ENCODE assay signal across 8 cellular contexts in genomic region chr22:39458443-39459083, GRCh38. TPM values are rescaled to one million over a fixed set of nuclear protein-coding genes. Genes with fewer than 3 reads are reported as not detected.
DNase-seq lines count a peak whose midpoint lies in the region; ATAC-seq, FAIRE-seq and TF ChIP-seq lines count a peak whose summit lies in the region.

No MANE protein-coding gene starts in this region.

- intact Hi-C loops in K562 (cut with micrococcal nuclease) (no loop called here), vagina (cut with DNase I) (no loop called here)

- BruUV-seq in K562 (replicated peaks; lab: Mats Ljungman, UMichigan) = TSS peak; percentile 54

- ATAC-seq in stimulated activated naive CD8-positive, alpha-beta T cell treated with anti-CD3 and anti-CD28 coated beads, Interleukin-15, amount 100 ng/mL, for 72 hours = no peak
- no peak for ATAC-seq in K562
- ATAC-seq in GM21825 (IDR thresholded peaks at IDR 0.05; ENCODE audit: unreplicated experiment) = no peak

- peak; percentile 35 for FAIRE-seq in K562 (lab: Jason Lieb, UNC)

- H3K27ac Mint-ChIP-seq in stimulated activated naive CD8-positive, alpha-beta T cell treated with anti-CD3 and anti-CD28 coated beads, Interleukin-15, Interleukin-2, amounts not matched to agents 100 ng/mL and 50 ng/mL, for 24 hours = no peak overlapping the region
- peak overlapping the region in 1 of 2 donors; percentile 54 for H3K27ac Mint-ChIP-seq in stimulated activated naive CD8-positive, alpha-beta T cell treated with anti-CD3 and anti-CD28 coated beads, Interleukin-15, amount 100 ng/mL, for 72 hours
- H3K27ac Mint-ChIP-seq in HFFc6 = no peak overlapping the region

- H3K4me1 Mint-ChIP-seq in stimulated activated naive CD8-positive, alpha-beta T cell treated with anti-CD3 and anti-CD28 coated beads, Interleukin-15, Interleukin-2, amounts not matched to agents 100 ng/mL and 50 ng/mL, for 24 hours (ENCODE audit: low read depth) = peaks cover 22% of the 10 kb centered on the region
- H3K4me1 Mint-ChIP-seq in stimulated activated naive CD8-positive, alpha-beta T cell treated with anti-CD3 and anti-CD28 coated beads, Interleukin-15, amount 100 ng/mL, for 72 hours = peaks cover 32% of the 10 kb centered on the region
- no peaks in the 10 kb centered on the region for H3K4me1 Mint-ChIP-seq in HFFc6 (ENCODE audit: low read depth)

- H3K4me1 ChIP-seq in K562 (replicated peaks in 1 of 2; ENCODE audit: control insufficient read depth in 2 of 2, insufficient read depth in 2 of 2, low read length in 2 of 2) (peaks cover 36 to 69% of the 10 kb centered on the region in 2 experiments), muscle layer of duodenum (ENCODE audit: control insufficient read depth in 1 of 2, insufficient read depth in 2 of 2, low read length in 2 of 2) (peaks cover 0 to 7% of the 10 kb centered on the region in 2 donors), vagina (peaks cover 19% of the 10 kb centered on the region)

- 67% methylated on average over 3 of the region's 10 CpGs for WGBS in K562 (ENCODE audit: insufficient coverage, low coverage, missing lambda C conversion rate)

- H3K9me3 ChIP-seq in K562 (replicated peaks; ENCODE audit: control insufficient read depth, insufficient read depth, low read depth, low read length) (no peaks in the 10 kb centered on the region), muscle layer of duodenum (ENCODE audit: control insufficient read depth in 1 of 2, low read length in 2 of 2) (no peaks in the 10 kb centered on the region), vagina (no peaks in the 10 kb centered on the region)

- H3K27me3 Mint-ChIP-seq in stimulated activated naive CD8-positive, alpha-beta T cell treated with anti-CD3 and anti-CD28 coated beads, Interleukin-15, Interleukin-2, amounts not matched to agents 100 ng/mL and 50 ng/mL, for 24 hours = peaks cover 26% of the 10 kb centered on the region
- peaks cover 51% of the 10 kb centered on the region for H3K27me3 Mint-ChIP-seq in stimulated activated naive CD8-positive, alpha-beta T cell treated with anti-CD3 and anti-CD28 coated beads, Interleukin-15, amount 100 ng/mL, for 72 hours
- peaks cover 35% of the 10 kb centered on the region for H3K27me3 Mint-ChIP-seq in HFFc6 (ENCODE audit: insufficient read depth)

- peak overlapping the region; percentile 60 for H3K4me3 Mint-ChIP-seq in stimulated activated naive CD8-positive, alpha-beta T cell treated with anti-CD3 and anti-CD28 coated beads, Interleukin-15, Interleukin-2, amounts not matched to agents 100 ng/mL and 50 ng/mL, for 24 hours
- H3K4me3 Mint-ChIP-seq in stimulated activated naive CD8-positive, alpha-beta T cell treated with anti-CD3 and anti-CD28 coated beads, Interleukin-15, amount 100 ng/mL, for 72 hours = peak overlapping the region in 1 of 2 donors; percentile 77
- H3K4me3 Mint-ChIP-seq in HFFc6 = no peak overlapping the region

- no peaks in the 10 kb centered on the region for H3K9me3 Mint-ChIP-seq in stimulated activated naive CD8-positive, alpha-beta T cell treated with anti-CD3 and anti-CD28 coated beads, Interleukin-15, Interleukin-2, amounts not matched to agents 100 ng/mL and 50 ng/mL, for 24 hours
- H3K9me3 Mint-ChIP-seq in stimulated activated naive CD8-positive, alpha-beta T cell treated with anti-CD3 and anti-CD28 coated beads, Interleukin-15, amount 100 ng/mL, for 72 hours = peaks cover 0 to 10% of the 10 kb centered on the region in 2 donors
- no peaks in the 10 kb centered on the region for H3K9me3 Mint-ChIP-seq in HFFc6

- peak overlapping the region; percentile 76 for H3K4me2 ChIP-seq in K562 (ENCODE audit: insufficient read depth, low read length)

- no peaks in the 10 kb centered on the region for H3K36me3 Mint-ChIP-seq in stimulated activated naive CD8-positive, alpha-beta T cell treated with anti-CD3 and anti-CD28 coated beads, Interleukin-15, Interleukin-2, amounts not matched to agents 100 ng/mL and 50 ng/mL, for 24 hours (ENCODE audit: low read depth)
- H3K36me3 Mint-ChIP-seq in HFFc6 (ENCODE audit: low read depth) = no peaks in the 10 kb centered on the region; the same call in 1 of the 2 replicates

- H3K79me2 ChIP-seq in K562 (ENCODE audit: control insufficient read depth, insufficient read depth, low read length) = peaks cover 49% of the 10 kb centered on the region

- in situ Hi-C loops in K562 (cut with MboI) = no loop called here

- 0 out of 2 replicates have a peak overlapping the region, but pooled peaks have one; percentile 24 for H2AFZ ChIP-seq in K562 (ENCODE audit: low read depth, low read length)

- H3K27me3 ChIP-seq in K562 (ENCODE audit: control insufficient read depth in 2 of 2, insufficient read depth in 2 of 2, low read length in 2 of 2) (no peaks in the 10 kb centered on the region), muscle layer of duodenum (ENCODE audit: low read depth, low read length) (peaks cover 18% of the 10 kb centered on the region), vagina (no peaks in the 10 kb centered on the region)

- H3K9ac ChIP-seq in K562 (ENCODE audit: insufficient read depth in 1 of 2, low read depth in 2 of 2, low read length in 2 of 2) = peak overlapping the region; percentile 68 to 93

- H4K20me1 ChIP-seq in K562 (replicated peaks; ENCODE audit: control insufficient read depth, insufficient read depth, low read length) = no peaks in the 10 kb centered on the region

- DNase-seq in stimulated activated naive CD8-positive, alpha-beta T cell treated with anti-CD3 and anti-CD28 coated beads, Interleukin-15, amount 100 ng/mL, for 72 hours = no peak
- DNase-seq in K562 (ENCODE audit: extremely low read depth in 1 of 4, low spot score in 3 of 4) (no peak), vagina (ENCODE audit: extremely low spot score in 2 of 2) (no peak), HFFc6 (no peak), islet precursor cell (no peak)

- no peak for TF ChIP-seq EP300 in K562 (IDR thresholded peaks at IDR 0.05; ENCODE audit: low read length)

- no peak for TF ChIP-seq POLR2A in K562 (conservative IDR thresholded peaks at IDR 0.05)
- TF ChIP-seq POLR2A in vagina (IDR thresholded peaks at IDR 0.05) = no peak

- POLR2A ChIA-PET in K562 (lab: Yijun Ruan, JAX) = interaction anchor here (1.1 kb wide), 1 partner anchor 66 kb away, joined by 4 read pairs; no protein-coding TSS in a partner anchor

- H3K36me3 ChIP-seq in K562 (ENCODE audit: control insufficient read depth, insufficient read depth, low read length) (no peaks in the 10 kb centered on the region), muscle layer of duodenum (ENCODE audit: control insufficient read depth in 1 of 2, insufficient read depth in 2 of 2, low read length in 2 of 2) (no peaks in the 10 kb centered on the region), vagina (no peaks in the 10 kb centered on the region)

- no peak for TF ChIP-seq RAD21 in K562 (CRISPR knock-in tag; conservative IDR thresholded peaks at IDR 0.05 in 1 of 2, IDR thresholded peaks at IDR 0.05 in 1 of 2)

- peak overlapping the region; percentile 67 for H3K27ac ChIP-seq in K562 (ENCODE audit: extremely low read depth, low read depth, low read length)
- no peak overlapping the region for H3K27ac ChIP-seq in muscle layer of duodenum (ENCODE audit: low read length)
- H3K27ac ChIP-seq in vagina = peak overlapping the region; percentile 53

- H3K9me1 ChIP-seq in K562 (ENCODE audit: control insufficient read depth, insufficient read depth, low read length) = no peaks in the 10 kb centered on the region

- no peak for TF ChIP-seq CTCF in K562 (IDR thresholded peaks at IDR 0.05 in 2 of 3, conservative IDR thresholded peaks at IDR 0.05 in 1 of 3; ENCODE audit: insufficient read depth in 2 of 3, low read depth in 1 of 3, low read length in 3 of 3)
- TF ChIP-seq CTCF in vagina (IDR thresholded peaks at IDR 0.05) = no peak
- no peak for TF ChIP-seq CTCF in HFFc6 (IDR thresholded peaks at IDR 0.05)

- CTCF ChIA-PET in K562 (lab: Yijun Ruan, JAX; ENCODE audit: low intra/inter-chr PET ratio) = no interaction called here

- H3K4me3 ChIP-seq in K562 = peak overlapping the region; percentile 59
- H3K4me3 ChIP-seq in muscle layer of duodenum (ENCODE audit: low read depth in 1 of 2, low read length in 2 of 2) = peak overlapping the region; percentile 33 to 56
- peak overlapping the region; percentile 44 to 76 for H3K4me3 ChIP-seq in vagina

RNA-seq across cellular contexts. Expression of gene MGAT3, which starts 1.8 kb away (rescaled TPM):
- total RNA-seq in K562 (2011; cell fraction: chromatin; rRNA removed; ENCODE audit: low replicate concordance) = 6.4 and 13.2 TPM in 2 replicates
- total RNA-seq in K562 (2011; cell fraction: nucleolus; rRNA removed) = 12.2 and 15.0 TPM in 2 replicates
- 10.2 and 10.6 TPM in 2 replicates for total RNA-seq in K562 (2011; cell fraction: nucleoplasm; rRNA removed)
- total RNA-seq in K562 (2014; rRNA removed) (4.6 and 5.7 TPM in 2 replicates), K562 (2014; rRNA removed; fragmentation: Illumina TruSeq; extraction: Trizol) (2.8 and 3.5 TPM in 2 replicates), K562 (2015; rRNA removed; fragmentation: Illumina TruSeq; extraction: Trizol) (4.3 and 4.6 TPM in 2 replicates), K562 (2021) (11.4 and 11.5 TPM in 2 replicates), vagina (0.98 TPM)
- polyA plus RNA-seq in K562 (2011; rRNA removed) (6.6 and 6.8 TPM in 2 replicates), K562 (2014; fragmentation: Illumina TruSeq; extraction: Trizol) (4.2 and 5.4 TPM in 2 replicates), K562 (2014; fragmentation: Nextera tagmentation; extraction: Ambion mirVana) (under 1 TPM; 0.10 to 0.18 TPM), K562 (2014; rRNA removed) (6.0 and 7.0 TPM in 2 replicates)
- polyA plus RNA-seq in K562 (2011; cell fraction: cytosol; rRNA removed) = 8.2 and 17.9 TPM in 2 replicates
- polyA plus RNA-seq in K562 (2011; cell fraction: nucleus; rRNA removed) = 6.0 and 12.6 TPM in 2 replicates
- polyA plus RNA-seq in K562 (2012) = 4.6 and 7.2 TPM in 2 replicates
- 10.3 and 15.4 TPM in 2 replicates for polyA minus RNA-seq in K562 (2011; rRNA and poly(A)+ RNA removed)
- 18.6 and 19.4 TPM in 2 replicates for polyA minus RNA-seq in K562 (2011; cell fraction: cytosol; rRNA and poly(A)+ RNA removed)
- 4.6 and 5.1 TPM in 2 replicates for polyA minus RNA-seq in K562 (2011; cell fraction: nucleus; rRNA and poly(A)+ RNA removed)
- total RNA-seq in HFFc6 (2021; fragmentation: NEBNext Ultra II Directional; extraction: Animal tissue kit (Norgen Biotek cat#: 25700)) = not detected

RNA-seq across cellular contexts. Expression of gene MIEF1, which starts 43.5 kb away (rescaled TPM):
- 31.0 and 48.3 TPM in 2 replicates for total RNA-seq in K562 (2011; cell fraction: chromatin; rRNA removed; ENCODE audit: low replicate concordance)
- total RNA-seq in K562 (2011; cell fraction: nucleolus; rRNA removed) = 30.9 and 36.7 TPM in 2 replicates
- 33.9 and 34.4 TPM in 2 replicates for total RNA-seq in K562 (2011; cell fraction: nucleoplasm; rRNA removed)
- total RNA-seq in K562 (2014; rRNA removed) (25.5 and 28.3 TPM in 2 replicates), K562 (2014; rRNA removed; fragmentation: Illumina TruSeq; extraction: Trizol) (28.6 and 29.0 TPM in 2 replicates), K562 (2015; rRNA removed; fragmentation: Illumina TruSeq; extraction: Trizol) (26.8 and 27.1 TPM in 2 replicates), K562 (2021) (51.8 and 54.3 TPM in 2 replicates), vagina (18.9 TPM)
- polyA plus RNA-seq in K562 (2011; rRNA removed) (20.0 and 21.7 TPM in 2 replicates), K562 (2014; fragmentation: Illumina TruSeq; extraction: Trizol) (37.7 and 40.8 TPM in 2 replicates), K562 (2014; fragmentation: Nextera tagmentation; extraction: Ambion mirVana) (10 to 100 TPM; 10.9 to 13.1 TPM), K562 (2014; rRNA removed) (23.6 and 29.1 TPM in 2 replicates)
- polyA plus RNA-seq in K562 (2011; cell fraction: cytosol; rRNA removed) = 23.2 and 29.6 TPM in 2 replicates
- 13.3 and 18.3 TPM in 2 replicates for polyA plus RNA-seq in K562 (2011; cell fraction: nucleus; rRNA removed)
- 23.3 and 33.4 TPM in 2 replicates for polyA plus RNA-seq in K562 (2012)
- 31.6 and 37.3 TPM in 2 replicates for polyA minus RNA-seq in K562 (2011; rRNA and poly(A)+ RNA removed)
- 23.3 and 24.0 TPM in 2 replicates for polyA minus RNA-seq in K562 (2011; cell fraction: cytosol; rRNA and poly(A)+ RNA removed)
- 13.6 and 15.8 TPM in 2 replicates for polyA minus RNA-seq in K562 (2011; cell fraction: nucleus; rRNA and poly(A)+ RNA removed)
- 10 to 100 TPM; 26.4 to 32.8 (median 28.7) TPM for total RNA-seq in HFFc6 (2021; fragmentation: NEBNext Ultra II Directional; extraction: Animal tissue kit (Norgen Biotek cat#: 25700))

RNA-seq across cellular contexts. Expression of gene TAB1, which starts 59.0 kb away (rescaled TPM):
- total RNA-seq in K562 (2011; cell fraction: chromatin; rRNA removed; ENCODE audit: low replicate concordance) = 16.6 and 38.2 TPM in 2 replicates
- 29.9 and 30.0 TPM in 2 replicates for total RNA-seq in K562 (2011; cell fraction: nucleolus; rRNA removed)
- total RNA-seq in K562 (2011; cell fraction: nucleoplasm; rRNA removed) = 13.2 and 22.5 TPM in 2 replicates
- total RNA-seq in K562 (2014; rRNA removed) (9.5 and 14.7 TPM in 2 replicates), K562 (2014; rRNA removed; fragmentation: Illumina TruSeq; extraction: Trizol) (4.1 and 4.9 TPM in 2 replicates), K562 (2015; rRNA removed; fragmentation: Illumina TruSeq; extraction: Trizol) (10.3 and 10.4 TPM in 2 replicates), K562 (2021) (20.1 and 20.9 TPM in 2 replicates), vagina (25.5 TPM)
- polyA plus RNA-seq in K562 (2011; rRNA removed) (12.3 and 19.2 TPM in 2 replicates), K562 (2014; fragmentation: Illumina TruSeq; extraction: Trizol) (11.5 and 15.2 TPM in 2 replicates), K562 (2014; fragmentation: Nextera tagmentation; extraction: Ambion mirVana) (1 to 10 TPM in 1 of 2 experiments, under 1 TPM in 1; 0.36 to 1.1 TPM), K562 (2014; rRNA removed) (15.7 and 17.0 TPM in 2 replicates)
- polyA plus RNA-seq in K562 (2011; cell fraction: cytosol; rRNA removed) = 15.0 and 31.8 TPM in 2 replicates
- 20.2 and 31.0 TPM in 2 replicates for polyA plus RNA-seq in K562 (2011; cell fraction: nucleus; rRNA removed)
- 15.4 and 16.4 TPM in 2 replicates for polyA plus RNA-seq in K562 (2012)
- 13.1 and 18.2 TPM in 2 replicates for polyA minus RNA-seq in K562 (2011; rRNA and poly(A)+ RNA removed)
- 12.9 and 17.9 TPM in 2 replicates for polyA minus RNA-seq in K562 (2011; cell fraction: cytosol; rRNA and poly(A)+ RNA removed)
- 11.8 and 18.1 TPM in 2 replicates for polyA minus RNA-seq in K562 (2011; cell fraction: nucleus; rRNA and poly(A)+ RNA removed)
- 10 to 100 TPM; 16.0 to 21.2 (median 17.8) TPM for total RNA-seq in HFFc6 (2021; fragmentation: NEBNext Ultra II Directional; extraction: Animal tissue kit (Norgen Biotek cat#: 25700))
